In the genomic region with DNA sequence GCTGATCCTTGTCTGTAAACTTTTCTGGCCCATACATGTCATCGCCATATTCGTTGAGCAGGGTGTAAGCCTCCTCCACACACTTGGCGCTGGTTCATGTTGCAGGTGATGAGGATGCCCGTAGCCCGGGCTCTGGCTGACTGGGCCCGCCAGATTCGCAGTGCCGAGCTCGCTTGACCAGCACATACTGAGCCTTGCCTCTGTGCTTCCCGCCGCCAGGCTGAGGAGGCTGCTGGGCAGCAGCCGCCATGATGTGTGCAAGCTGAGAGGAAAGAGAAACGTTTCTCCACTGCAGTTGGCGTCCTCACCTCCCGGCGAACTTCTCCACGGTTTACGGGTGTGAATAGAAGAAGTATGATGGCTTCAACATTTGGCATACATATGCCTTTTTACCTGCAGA, we compare ENCODE assay signal across 8 cellular contexts.
"Had no signal": no experiment of that assay in that cellular context is flagged by ENCODE, and none has a peak within 500 bp of the region (broad histone marks: within the 10 kb centered on the region; RNA-seq: fewer than 3 reads in every experiment).

No MANE protein-coding gene starts in this region.

- H3K4me3 ChIP-seq: HAP-1 had no signal

- DNase-seq: H7, HFFc6, IMR-90, KG1 had no signal

- FAIRE-seq: HTR-8/SVneo had no signal

- ATAC-seq: HCT116 had no signal

- H3K4me1 ChIP-seq: HAP-1 had no signal

- H3K9me3 ChIP-seq: HAP-1 had no signal

- H3K9me3 Mint-ChIP-seq: HFFc6 had no signal

- H3K36me3 ChIP-seq: HAP-1 had no signal

- H3K4me3 Mint-ChIP-seq: HFFc6 had no signal

- H3K27ac Mint-ChIP-seq: HFFc6 had no signal

- H3K27ac ChIP-seq: HL-60 had no signal
